2 cellular contexts compared by ENCODE assay signal in the genomic region with DNA sequence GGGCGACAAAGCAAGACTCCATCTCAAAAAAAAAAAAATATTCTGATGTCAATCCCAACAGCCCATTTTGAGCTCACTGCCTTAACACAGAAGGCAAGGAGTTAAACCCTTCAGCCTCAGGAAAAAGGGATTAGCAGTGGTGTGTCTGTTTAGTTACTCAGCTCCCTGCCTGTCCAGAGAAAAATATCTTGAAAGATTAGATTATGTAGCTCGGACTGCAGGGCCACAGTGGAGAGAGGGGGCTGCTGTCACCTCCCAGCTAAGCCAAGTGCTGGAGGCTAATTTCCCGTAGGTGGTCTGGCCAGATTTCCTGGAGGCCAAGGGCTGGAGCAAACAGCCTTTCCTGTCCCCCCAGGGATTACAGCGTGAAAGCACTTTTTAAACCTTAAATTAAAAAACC.
TF ChIP-seq lines count a peak whose summit lies in the region.

No MANE protein-coding gene starts in this region.

TF ChIP-seq in SK-N-SH, 30 proteins besides CTCF, POLR2A, EP300 and RAD21:
- TF ChIP-seq, protein P1, sequence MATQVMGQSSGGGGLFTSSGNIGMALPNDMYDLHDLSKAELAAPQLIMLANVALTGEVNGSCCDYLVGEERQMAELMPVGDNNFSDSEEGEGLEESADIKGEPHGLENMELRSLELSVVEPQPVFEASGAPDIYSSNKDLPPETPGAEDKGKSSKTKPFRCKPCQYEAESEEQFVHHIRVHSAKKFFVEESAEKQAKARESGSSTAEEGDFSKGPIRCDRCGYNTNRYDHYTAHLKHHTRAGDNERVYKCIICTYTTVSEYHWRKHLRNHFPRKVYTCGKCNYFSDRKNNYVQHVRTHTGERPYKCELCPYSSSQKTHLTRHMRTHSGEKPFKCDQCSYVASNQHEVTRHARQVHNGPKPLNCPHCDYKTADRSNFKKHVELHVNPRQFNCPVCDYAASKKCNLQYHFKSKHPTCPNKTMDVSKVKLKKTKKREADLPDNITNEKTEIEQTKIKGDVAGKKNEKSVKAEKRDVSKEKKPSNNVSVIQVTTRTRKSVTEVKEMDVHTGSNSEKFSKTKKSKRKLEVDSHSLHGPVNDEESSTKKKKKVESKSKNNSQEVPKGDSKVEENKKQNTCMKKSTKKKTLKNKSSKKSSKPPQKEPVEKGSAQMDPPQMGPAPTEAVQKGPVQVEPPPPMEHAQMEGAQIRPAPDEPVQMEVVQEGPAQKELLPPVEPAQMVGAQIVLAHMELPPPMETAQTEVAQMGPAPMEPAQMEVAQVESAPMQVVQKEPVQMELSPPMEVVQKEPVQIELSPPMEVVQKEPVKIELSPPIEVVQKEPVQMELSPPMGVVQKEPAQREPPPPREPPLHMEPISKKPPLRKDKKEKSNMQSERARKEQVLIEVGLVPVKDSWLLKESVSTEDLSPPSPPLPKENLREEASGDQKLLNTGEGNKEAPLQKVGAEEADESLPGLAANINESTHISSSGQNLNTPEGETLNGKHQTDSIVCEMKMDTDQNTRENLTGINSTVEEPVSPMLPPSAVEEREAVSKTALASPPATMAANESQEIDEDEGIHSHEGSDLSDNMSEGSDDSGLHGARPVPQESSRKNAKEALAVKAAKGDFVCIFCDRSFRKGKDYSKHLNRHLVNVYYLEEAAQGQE (IDR thresholded peaks at IDR 0.05; ENCODE audit: low read depth, low read length): no peak
- TF ChIP-seq RXRA (IDR thresholded peaks at IDR 0.05; ENCODE audit: borderline replicate concordance, low read depth) (no peak), TEAD4 (IDR thresholded peaks at IDR 0.05; ENCODE audit: borderline replicate concordance, insufficient read depth) (no peak), MXI1 (IDR thresholded peaks at IDR 0.05; ENCODE audit: low read depth, low read length) (no peak), RCOR1 (IDR thresholded peaks at IDR 0.05; ENCODE audit: low read length) (no peak), MEF2A (IDR thresholded peaks at IDR 0.05; ENCODE audit: borderline replicate concordance, low read depth) (no peak), IRF3 (IDR thresholded peaks at IDR 0.05; ENCODE audit: low read depth, low read length) (no peak)
- TF ChIP-seq, protein P2, sequence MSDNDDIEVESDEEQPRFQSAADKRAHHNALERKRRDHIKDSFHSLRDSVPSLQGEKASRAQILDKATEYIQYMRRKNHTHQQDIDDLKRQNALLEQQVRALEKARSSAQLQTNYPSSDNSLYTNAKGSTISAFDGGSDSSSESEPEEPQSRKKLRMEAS (IDR thresholded peaks at IDR 0.05; ENCODE audit: low read depth): no peak

TF ChIP-seq in SK-N-SH treated with all-trans-retinoic acid at 6 μM for 48 hours, 23 proteins besides CTCF, POLR2A, EP300 and RAD21 (continued from another document):
- no peak for TF ChIP-seq POU6F1 (CRISPR knock-in tag; IDR thresholded peaks at IDR 0.05; ENCODE audit: borderline replicate concordance, low read depth)
- no peak for TF ChIP-seq ZFP3 (CRISPR knock-in tag; IDR thresholded peaks at IDR 0.05)
- no peak for TF ChIP-seq ISL1 (CRISPR knock-in tag; IDR thresholded peaks at IDR 0.05)
- no peak for TF ChIP-seq SNAI2 (CRISPR knock-in tag; IDR thresholded peaks at IDR 0.05)
- no peak for TF ChIP-seq ZFP30 (CRISPR knock-in tag; IDR thresholded peaks at IDR 0.05)
